In the genomic region with DNA sequence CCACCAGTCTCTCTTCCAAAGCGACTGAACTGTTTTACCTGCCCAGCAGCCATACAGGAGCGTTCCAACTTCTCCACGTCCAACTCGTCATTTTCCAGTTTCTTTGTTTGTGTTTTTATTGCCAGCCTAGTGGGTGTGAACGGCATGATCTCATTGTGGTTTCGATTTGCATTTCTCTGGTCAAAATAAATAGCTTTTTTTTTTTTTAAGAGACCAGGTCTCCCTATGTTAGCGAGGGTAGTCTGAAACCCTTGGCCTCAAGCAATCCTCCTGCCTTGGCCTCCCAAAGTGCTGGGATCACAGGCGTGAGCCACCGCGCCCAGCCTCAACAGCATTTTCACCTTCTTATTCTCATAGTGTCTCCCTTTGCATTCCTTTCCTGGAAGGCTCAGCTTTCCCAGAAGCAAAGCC, we compare ENCODE assay signal across 12 cellular contexts. TPM values are rescaled to one million over a fixed set of nuclear protein-coding genes. Genes with fewer than 3 reads are reported as not detected.
DNase-seq lines count a peak whose midpoint lies in the region; ATAC-seq and TF ChIP-seq lines count a peak whose summit lies in the region.
"Had no signal": no experiment of that assay in that cellular context is flagged by ENCODE, and none has a peak within 500 bp of the region (broad histone marks: within the 10 kb centered on the region; RNA-seq: fewer than 3 reads in every experiment).

No MANE protein-coding gene starts in this region.

- DNase-seq in Caki2 (ENCODE audit: low read depth) = peak; percentile 39
- peak; percentile 57 for DNase-seq in LoVo (ENCODE audit: low spot score)
- DNase-seq in naive B cell = no peak
- no peak for DNase-seq in DMS 273 treated with DMSO at 0.1 percent for 48 hours (lab: John Stamatoyannopoulos, UW)
- no peak for DNase-seq in GM10266 (ENCODE audit: extremely low spot score)
- no peak for DNase-seq in UCSD-AML1 (lab: John Stamatoyannopoulos, UW; ENCODE audit: unreplicated experiment)
- no peak for DNase-seq in GM13977 (ENCODE audit: low spot score)
- DNase-seq: IMR-90, kidney, NCI-H524 had no signal

- H3K9me3 Mint-ChIP-seq in activated T-helper 17 cell treated with anti-CD3 and anti-CD28 coated beads, Interleukin-2, amount 50 U/mL, for 72 hours = no peaks in the 10 kb centered on the region
- no peaks in the 10 kb centered on the region for H3K9me3 Mint-ChIP-seq in naive B cell

- H3K36me3 Mint-ChIP-seq in activated T-helper 17 cell treated with anti-CD3 and anti-CD28 coated beads, Interleukin-2, amount 50 U/mL, for 72 hours (ENCODE audit: low read depth) = no peaks in the 10 kb centered on the region
- H3K36me3 Mint-ChIP-seq in naive B cell = no peaks in the 10 kb centered on the region

- H3K27me3 Mint-ChIP-seq in activated T-helper 17 cell treated with anti-CD3 and anti-CD28 coated beads, Interleukin-2, amount 50 U/mL, for 72 hours = no peaks in the 10 kb centered on the region
- no peaks in the 10 kb centered on the region for H3K27me3 Mint-ChIP-seq in naive B cell

- peak overlapping the region; percentile 91 for H3K27ac Mint-ChIP-seq in activated T-helper 17 cell treated with anti-CD3 and anti-CD28 coated beads, Interleukin-2, amount 50 U/mL, for 72 hours
- H3K27ac Mint-ChIP-seq in naive B cell = peak overlapping the region; percentile 68 to 98 (median 96)

- ATAC-seq in activated T-helper 17 cell treated with anti-CD3 and anti-CD28 coated beads, Interleukin-2, amount 50 U/mL, for 72 hours (replicated peaks) = peak; percentile 61
- ATAC-seq in naive B cell (ENCODE audit: low read depth in 2 of 2) = no peak

- peak overlapping the region; percentile 74 for H3K4me3 Mint-ChIP-seq in activated T-helper 17 cell treated with anti-CD3 and anti-CD28 coated beads, Interleukin-2, amount 50 U/mL, for 72 hours
- H3K4me3 Mint-ChIP-seq in naive B cell = peak overlapping the region in 7 of 8 donors; percentile 10 to 76 (median 61)

- in situ Hi-C loops in Caki2 (cut with HindIII; ENCODE audit: low pct_unique_long_range_greater_than_20kb, low sequenced_read_pairs) (no loop called here), GM13977 (cut with MboI; ENCODE audit: low pct_unique_long_range_greater_than_20kb, low sequenced_read_pairs, unreplicated experiment) (loop anchor here (25.0 kb wide), 1 partner anchor 352 kb away; no protein-coding TSS in a partner anchor)

- H3K4me1 Mint-ChIP-seq in activated T-helper 17 cell treated with anti-CD3 and anti-CD28 coated beads, Interleukin-2, amount 50 U/mL, for 72 hours = peaks cover 6% of the 10 kb centered on the region
- peaks cover 18 to 80% (median 36%) of the 10 kb centered on the region in 3 donors for H3K4me1 Mint-ChIP-seq in naive B cell

- TF ChIP-seq CTCF in GM10266 (IDR thresholded peaks at IDR 0.05; ENCODE audit: control insufficient read depth, insufficient read depth, low read depth, missing control alignments) = no peak
- no peak for TF ChIP-seq CTCF in GM13977 (IDR thresholded peaks at IDR 0.05; ENCODE audit: extremely low read depth, insufficient read depth, missing control alignments)

RNA-seq across cellular contexts. Expression of a gene that starts 4.1 kb away (rescaled TPM):
- not detected in 2 replicates for total RNA-seq in Caki2 (2014; rRNA removed; shearing (Covaris generic); ENCODE audit: low replicate concordance)
- 1 to 10 TPM in 1 of 2 donors, under 1 TPM in 1; 0.61 to 1.0 TPM for total RNA-seq in activated T-helper 17 cell treated with anti-CD3 and anti-CD28 coated beads, Interleukin-2, amount 50 U/mL, for 72 hours
- polyA plus RNA-seq in naive B cell (ENCODE audit: low read depth in 6 of 6) = under 1 TPM in 3 of 6 donors, not detected in 3; 0.41 to 0.87 (median 0.53) TPM
- total RNA-seq: IMR-90 had no signal
- polyA plus RNA-seq: IMR-90 had no signal

RNA-seq across cellular contexts. Expression of a gene that starts 11.2 kb away (rescaled TPM):
- 3.0 and 11.7 TPM in 2 replicates for total RNA-seq in Caki2 (2014; rRNA removed; shearing (Covaris generic); ENCODE audit: low replicate concordance)
- 1 to 10 TPM; 2.0 to 6.1 TPM for total RNA-seq in activated T-helper 17 cell treated with anti-CD3 and anti-CD28 coated beads, Interleukin-2, amount 50 U/mL, for 72 hours
- not detected for polyA plus RNA-seq in naive B cell (ENCODE audit: low read depth in 6 of 6)
- total RNA-seq: IMR-90 had no signal

RNA-seq across cellular contexts. Expression of a gene that starts 21.6 kb away (rescaled TPM):
- not detected in 2 replicates for total RNA-seq in Caki2 (2014; rRNA removed; shearing (Covaris generic); ENCODE audit: low replicate concordance)
- total RNA-seq in activated T-helper 17 cell treated with anti-CD3 and anti-CD28 coated beads, Interleukin-2, amount 50 U/mL, for 72 hours = under 1 TPM; 0.09 to 0.32 TPM
- polyA plus RNA-seq in naive B cell (ENCODE audit: low read depth in 6 of 6) = 1 to 10 TPM in 1 of 6 donors, under 1 TPM in 4, not detected in 1; 0.30 to 1.0 (median 0.49) TPM
- total RNA-seq: epithelial cell of proximal tubule had no signal

RNA-seq across cellular contexts. Expression of a gene that starts 23.7 kb away (rescaled TPM):
- total RNA-seq in Caki2 (2014; rRNA removed; shearing (Covaris generic); ENCODE audit: low replicate concordance) = 9.9 and 23.2 TPM in 2 replicates
- 100 to 1,000 TPM in 1 of 2 donors, 10 to 100 TPM in 1; 99.5 to 119 TPM for total RNA-seq in activated T-helper 17 cell treated with anti-CD3 and anti-CD28 coated beads, Interleukin-2, amount 50 U/mL, for 72 hours
- polyA plus RNA-seq in naive B cell (ENCODE audit: low read depth in 6 of 6) = 10 to 100 TPM; 13.1 to 37.2 (median 20.3) TPM

RNA-seq across cellular contexts. Expression of a gene that starts 24.2 kb away (rescaled TPM):
- total RNA-seq in Caki2 (2014; rRNA removed; shearing (Covaris generic); ENCODE audit: low replicate concordance) = 55.9 and 96.2 TPM in 2 replicates
- 10 to 100 TPM; 45.8 to 74.8 TPM for total RNA-seq in activated T-helper 17 cell treated with anti-CD3 and anti-CD28 coated beads, Interleukin-2, amount 50 U/mL, for 72 hours
- 100 to 1,000 TPM in 5 of 6 donors, 10 to 100 TPM in 1; 98.9 to 148 (median 126) TPM for polyA plus RNA-seq in naive B cell (ENCODE audit: low read depth in 6 of 6)

Comparison
In these comparisons a context has a peak if more than half of its experiments do, and no peak if none do; other contexts are left out.
1. DNase-seq: peak in Caki2 (single experiment) and LoVo (single experiment); none in naive B cell (single experiment), DMS 273 treated with DMSO at 0.1 percent for 48 hours (single experiment), GM10266 (single experiment), UCSD-AML1 (single experiment) and GM13977 (single experiment).